Comparison of ENCODE assay signal across 1 cellular context in the genomic region with DNA sequence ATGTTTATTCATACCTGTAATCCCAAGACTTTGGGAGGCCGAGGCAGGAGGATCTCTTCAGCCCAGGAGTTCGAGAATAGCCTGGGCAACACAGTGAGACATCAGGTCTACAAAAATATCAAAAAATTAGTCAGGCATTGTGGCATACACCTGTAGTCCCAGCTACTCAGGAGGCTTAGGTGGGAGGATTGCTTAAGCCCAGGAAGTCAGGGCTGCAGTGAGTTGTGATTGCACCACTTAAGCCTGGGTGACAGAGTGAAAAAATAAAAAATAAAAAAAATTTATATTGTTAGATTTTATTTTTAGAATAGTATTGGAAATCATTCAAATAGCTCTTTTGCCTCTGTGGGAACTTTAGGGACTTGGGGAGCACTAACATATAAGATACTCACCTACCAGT.
A peak's percentile ranks its signal among the peaks of the same experiment; 100 is the strongest.
TF ChIP-seq lines count a peak whose summit lies in the region.

No MANE protein-coding gene starts in this region.

TF ChIP-seq in IMR-90, 13 proteins besides CTCF, POLR2A, EP300 and RAD21:
- no peak for TF ChIP-seq BHLHE40 (IDR thresholded peaks at IDR 0.05; ENCODE audit: low read depth, low read length)
- peak; percentile 46; the same call in 1 of the 2 replicates for TF ChIP-seq CEBPB (IDR thresholded peaks at IDR 0.05; ENCODE audit: low read depth, low read length)
